Comparison of ENCODE assay signal across 8 cellular contexts in genomic region chr1:93345633-93346471, GRCh38.
DNase-seq lines count a peak whose midpoint lies in the region; ATAC-seq and TF ChIP-seq lines count a peak whose summit lies in the region.

TSS of gene DR1 (plus strand) at chr1:93345907. CDS start at chr1:93346646, 739 bp downstream.

- no peaks in the 10 kb centered on the region for H3K9me3 Mint-ChIP-seq in central memory CD8-positive, alpha-beta T cell

- no peaks in the 10 kb centered on the region for H3K27me3 Mint-ChIP-seq in central memory CD8-positive, alpha-beta T cell

- H3K4me3 Mint-ChIP-seq in central memory CD8-positive, alpha-beta T cell, result peak within 1 kb of the TSS; percentile 100

- peak; percentile 96 for DNase-seq in AG10803 (ENCODE audit: low read depth)
- DNase-seq in NCI-H345 treated with DMSO at 0.1 percent for 48 hours (lab: John Stamatoyannopoulos, UW; ENCODE audit: unreplicated experiment), result peak; percentile 72
- DNase-seq in central memory CD8-positive, alpha-beta T cell (ENCODE audit: low spot score in 2 of 2), result peak; percentile 81
- DNase-seq in iris pigment epithelial cell (ENCODE audit: low read depth), result peak; percentile 95
- DNase-seq in stimulated activated CD4-positive, alpha-beta T cell treated with anti-CD3 and anti-CD28 coated beads, Interleukin-12 subunit alpha, Interleukin-12 subunit beta, amount 100 ng/mL, for 24 hours (ENCODE audit: low read depth in 2 of 2), result peak; percentile 87 to 92

- H3K4me1 Mint-ChIP-seq in central memory CD8-positive, alpha-beta T cell, result peaks cover 36% of the 10 kb centered on the region

- H3K4me3 ChIP-seq in AG10803 (ENCODE audit: low read length), result peak within 1 kb of the TSS; percentile 80

- ATAC-seq in GM19025 (IDR thresholded peaks at IDR 0.05; ENCODE audit: low read depth, unreplicated experiment) (peak; percentile 74), HG03280 (IDR thresholded peaks at IDR 0.05; ENCODE audit: unreplicated experiment) (peak; percentile 75)
- ATAC-seq in activated CD4-positive, CD25-positive, alpha-beta regulatory T cell treated with anti-CD3 and anti-CD28 coated beads, Interleukin-2, amount 50 U/mL, for 24 hours, result peak; percentile 79 to 82
- ATAC-seq in central memory CD8-positive, alpha-beta T cell (replicated peaks; ENCODE audit: extremely low read depth, poor library complexity, severe bottlenecking), result peak; percentile 77

- H3K36me3 Mint-ChIP-seq in central memory CD8-positive, alpha-beta T cell (ENCODE audit: insufficient read depth), result peaks cover 25% of the 10 kb centered on the region

- TF ChIP-seq CTCF in AG10803 (conservative IDR thresholded peaks at IDR 0.05; ENCODE audit: low read length), result no peak

- peak within 1 kb of the TSS; percentile 100 for H3K27ac Mint-ChIP-seq in central memory CD8-positive, alpha-beta T cell (ENCODE audit: low read depth)

Comparison
In these comparisons a context has a peak if more than half of its experiments do, and no peak if none do; other contexts are left out.
1. Peak in every context shown above with its lines: DNase-seq, ATAC-seq and H3K4me3 ChIP-seq.